10 cellular contexts compared by ENCODE assay signal in genomic region chr18:74546751-74547530, GRCh38. TPM values are rescaled to one million over a fixed set of nuclear protein-coding genes. Genes with fewer than 3 reads are reported as not detected.
DNase-seq lines count a peak whose midpoint lies in the region; ATAC-seq lines count a peak whose summit lies in the region.
"Had no signal": no experiment of that assay in that cellular context is flagged by ENCODE, and none has a peak within 500 bp of the region (broad histone marks: within the 10 kb centered on the region; RNA-seq: fewer than 3 reads in every experiment).

No MANE protein-coding gene starts in this region.

- peak; percentile 6 for DNase-seq in LHCN-M2 (ENCODE audit: low read depth)
- DNase-seq in islet precursor cell = peak; percentile 24
- DNase-seq in NCI-H774 (lab: John Stamatoyannopoulos, UW) = no peak
- DNase-seq in NCI-H1105 treated with DMSO at 0.1 percent for 48 hours (lab: John Stamatoyannopoulos, UW) = no peak
- DNase-seq: activated naive CD4-positive, alpha-beta T cell treated with anti-CD3 and anti-CD28 coated beads, Interleukin-2, amount 50 U/mL, for 16 hours; naive thymus-derived CD4-positive, alpha-beta T cell had no signal

- H3K27ac ChIP-seq in cingulate gyrus (ENCODE audit: low read depth, low read length) (peak overlapping the region; percentile 51), temporal lobe (ENCODE audit: low read depth, low read length) (peak overlapping the region; percentile 70)

- no peak for ATAC-seq in HG02571 (IDR thresholded peaks at IDR 0.05; ENCODE audit: unreplicated experiment)
- ATAC-seq in GM21360 (IDR thresholded peaks at IDR 0.05; ENCODE audit: unreplicated experiment) = no peak
- ATAC-seq: naive thymus-derived CD4-positive, alpha-beta T cell had no signal

RNA-seq across cellular contexts. Expression of gene CNDP1, which starts 12.6 kb away (rescaled TPM):
- total RNA-seq in LHCN-M2 (2014; rRNA removed) = not detected in 2 replicates
- polyA plus RNA-seq in LHCN-M2 (2012) = not detected
- 0.49 TPM for total RNA-seq in temporal lobe

RNA-seq across cellular contexts. Expression of gene ZNF407, which starts 50.7 kb away (rescaled TPM):
- 7.2 and 9.5 TPM in 2 replicates for total RNA-seq in LHCN-M2 (2014; rRNA removed)
- polyA plus RNA-seq in LHCN-M2 (2012) = 3.1 TPM
- 17.2 TPM for total RNA-seq in temporal lobe

RNA-seq across cellular contexts. Expression of gene CNDP2, which starts 50.8 kb away (rescaled TPM):
- total RNA-seq in LHCN-M2 (2014; rRNA removed) (62.8 and 65.3 TPM in 2 replicates), temporal lobe (35.7 TPM)
- polyA plus RNA-seq in LHCN-M2 (2012) = 87.9 TPM

Comparison
In these comparisons a context has a peak if more than half of its experiments do, and no peak if none do; other contexts are left out.
1. DNase-seq: peak in LHCN-M2 (single experiment) and islet precursor cell (single experiment); none in NCI-H774 (single experiment) and NCI-H1105 treated with DMSO at 0.1 percent for 48 hours (single experiment).